Comparison of ENCODE assay signal across 1 cellular context in genomic region chr19:21850636-21851255, GRCh38.
TF ChIP-seq lines count a peak whose summit lies in the region.

No MANE protein-coding gene starts in this region.

TF ChIP-seq in GM23338, 12 proteins besides CTCF, POLR2A, EP300 and RAD21 (continued from another document):
- no peak for TF ChIP-seq REST (IDR thresholded peaks at IDR 0.05; ENCODE audit: unreplicated experiment)
